Comparison of ENCODE assay signal across 2 cellular contexts in the genomic region with DNA sequence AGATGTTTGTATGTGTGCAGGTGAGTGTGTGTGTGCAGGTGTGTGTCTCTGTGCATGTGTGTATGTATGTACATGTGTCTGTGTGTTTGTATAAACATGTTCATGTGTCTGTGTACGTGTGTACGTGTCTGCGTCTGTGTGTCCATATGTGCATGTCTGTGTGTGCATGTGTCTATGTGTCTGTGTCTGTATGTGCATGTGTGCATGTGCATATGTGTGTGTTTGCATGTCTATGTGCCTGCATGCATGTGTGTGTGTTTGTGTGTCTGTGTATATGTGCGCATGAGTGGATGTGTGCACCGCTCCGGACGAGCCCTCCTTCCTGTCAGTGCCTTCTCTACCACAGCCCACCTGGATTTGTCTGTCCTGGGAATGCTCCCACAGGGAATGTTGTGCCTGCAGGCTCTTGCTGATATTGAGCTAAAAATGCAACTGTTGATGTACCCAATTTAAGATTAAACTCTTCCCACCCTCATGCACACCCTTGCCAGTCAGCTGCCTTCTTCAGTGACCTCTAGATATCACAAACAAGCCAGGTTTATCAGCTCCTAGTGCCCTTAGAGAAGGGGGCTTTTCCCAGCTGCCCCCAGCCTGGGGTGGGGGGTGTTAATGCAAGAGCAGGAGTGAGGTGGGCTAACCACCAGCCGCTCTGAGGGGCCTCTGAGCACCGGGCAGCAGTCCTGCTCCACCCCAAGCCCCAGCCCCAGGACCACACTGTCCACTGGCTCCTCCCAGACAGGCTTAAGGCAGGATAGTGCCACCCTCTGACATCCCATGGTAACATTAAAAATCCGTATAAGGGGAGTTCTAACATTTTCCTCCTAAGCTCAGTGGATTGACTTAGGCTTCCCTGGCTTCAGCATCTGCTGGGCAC.
A peak's percentile ranks its signal among the peaks of the same experiment; 100 is the strongest.
TF ChIP-seq lines count a peak whose summit lies in the region.

No MANE protein-coding gene starts in this region.

TF ChIP-seq in HepG2, 621 proteins besides CTCF, POLR2A, EP300 and RAD21:
- TF ChIP-seq GABPA (IDR thresholded peaks at IDR 0.05; ENCODE audit: low read depth, low read length) (no peak), GABPA (CRISPR knock-in tag; IDR thresholded peaks at IDR 0.05; ENCODE audit: low read depth) (no peak), ZSCAN30 (CRISPR knock-in tag; IDR thresholded peaks at IDR 0.05) (no peak)
- TF ChIP-seq, protein P1, sequence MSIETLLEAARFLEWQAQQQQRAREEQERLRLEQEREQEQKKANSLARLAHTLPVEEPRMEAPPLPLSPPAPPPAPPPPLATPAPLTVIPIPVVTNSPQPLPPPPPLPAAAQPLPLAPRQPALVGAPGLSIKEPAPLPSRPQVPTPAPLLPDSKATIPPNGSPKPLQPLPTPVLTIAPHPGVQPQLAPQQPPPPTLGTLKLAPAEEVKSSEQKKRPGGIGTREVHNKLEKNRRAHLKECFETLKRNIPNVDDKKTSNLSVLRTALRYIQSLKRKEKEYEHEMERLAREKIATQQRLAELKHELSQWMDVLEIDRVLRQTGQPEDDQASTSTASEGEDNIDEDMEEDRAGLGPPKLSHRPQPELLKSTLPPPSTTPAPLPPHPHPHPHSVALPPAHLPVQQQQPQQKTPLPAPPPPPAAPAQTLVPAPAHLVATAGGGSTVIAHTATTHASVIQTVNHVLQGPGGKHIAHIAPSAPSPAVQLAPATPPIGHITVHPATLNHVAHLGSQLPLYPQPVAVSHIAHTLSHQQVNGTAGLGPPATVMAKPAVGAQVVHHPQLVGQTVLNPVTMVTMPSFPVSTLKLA (IDR thresholded peaks at IDR 0.05) = peak; percentile 89

TF ChIP-seq in H1, 55 proteins besides CTCF, POLR2A, EP300 and RAD21:
- TF ChIP-seq CTBP2 (IDR thresholded peaks at IDR 0.05; ENCODE audit: borderline replicate concordance, insufficient read depth, insufficient read length, low read length) (no peak), ASH2L (IDR thresholded peaks at IDR 0.05; ENCODE audit: low read length) (no peak)
